Comparison of ENCODE assay signal across 1 cellular context in genomic region chr5:34657550-34657921, GRCh38.
TF ChIP-seq lines count a peak whose summit lies in the region.

No MANE protein-coding gene starts in this region.

TF ChIP-seq in HepG2, 621 proteins besides CTCF, POLR2A, EP300 and RAD21 (continued from another document):
- TF ChIP-seq ZNF143 (CRISPR knock-in tag; IDR thresholded peaks at IDR 0.05) (no peak), ZNF841 (CRISPR knock-in tag; IDR thresholded peaks at IDR 0.05; ENCODE audit: borderline replicate concordance) (no peak), SMAD9 (CRISPR knock-in tag; IDR thresholded peaks at IDR 0.05) (no peak), FOXO1 (CRISPR knock-in tag; IDR thresholded peaks at IDR 0.05) (no peak), HOXA9 (CRISPR knock-in tag; IDR thresholded peaks at IDR 0.05; ENCODE audit: borderline replicate concordance) (no peak), ZNF17 (CRISPR knock-in tag; IDR thresholded peaks at IDR 0.05) (no peak), MBNL3 (CRISPR knock-in tag; conservative IDR thresholded peaks at IDR 0.05) (no peak), PHF8 (CRISPR knock-in tag; IDR thresholded peaks at IDR 0.05) (no peak), ZNF687 (CRISPR knock-in tag; IDR thresholded peaks at IDR 0.05) (peak; percentile 54), PLRG1 (conservative IDR thresholded peaks at IDR 0.05) (no peak), ELF4 (CRISPR knock-in tag; IDR thresholded peaks at IDR 0.05; ENCODE audit: borderline replicate concordance) (no peak), GABPB1 (CRISPR knock-in tag; IDR thresholded peaks at IDR 0.05) (no peak), KAT7 (CRISPR knock-in tag; IDR thresholded peaks at IDR 0.05; ENCODE audit: borderline replicate concordance) (no peak), ZBTB44 (CRISPR knock-in tag; IDR thresholded peaks at IDR 0.05) (no peak), SKI (IDR thresholded peaks at IDR 0.05; ENCODE audit: partially characterized antibody) (no peak), ZNF205 (CRISPR knock-in tag; IDR thresholded peaks at IDR 0.05) (no peak), FIP1L1 (IDR thresholded peaks at IDR 0.05; ENCODE audit: borderline replicate concordance, insufficient read depth, low read depth, low read length) (no peak), CHCHD3 (CRISPR knock-in tag; IDR thresholded peaks at IDR 0.05) (no peak), ZNF337 (CRISPR knock-in tag; IDR thresholded peaks at IDR 0.05; ENCODE audit: borderline replicate concordance, low read depth) (no peak), NR2F2 (IDR thresholded peaks at IDR 0.05; ENCODE audit: borderline replicate concordance, low read depth) (no peak), ZNF570 (CRISPR knock-in tag; IDR thresholded peaks at IDR 0.05; ENCODE audit: borderline replicate concordance) (no peak), ZNF292 (CRISPR knock-in tag; IDR thresholded peaks at IDR 0.05; ENCODE audit: borderline replicate concordance, low read depth) (no peak), GZF1 (CRISPR knock-in tag; IDR thresholded peaks at IDR 0.05) (no peak), KMT2B (CRISPR knock-in tag; IDR thresholded peaks at IDR 0.05) (no peak), LRRFIP1 (CRISPR knock-in tag; conservative IDR thresholded peaks at IDR 0.05) (no peak), POLR2AphosphoS2 (IDR thresholded peaks at IDR 0.05; ENCODE audit: low read depth, low read length) (no peak), ZKSCAN5 (CRISPR knock-in tag; IDR thresholded peaks at IDR 0.05) (0 out of 2 replicates have a peak, but pooled peaks have one; percentile 81), ZNF383 (CRISPR knock-in tag; IDR thresholded peaks at IDR 0.05; ENCODE audit: borderline replicate concordance) (no peak), ZNF792 (CRISPR knock-in tag; IDR thresholded peaks at IDR 0.05) (no peak), JDP2 (CRISPR knock-in tag; IDR thresholded peaks at IDR 0.05; ENCODE audit: borderline replicate concordance) (no peak), ZNF572 (CRISPR knock-in tag; IDR thresholded peaks at IDR 0.05) (no peak), SETDB1 (CRISPR knock-in tag; IDR thresholded peaks at IDR 0.05; ENCODE audit: borderline replicate concordance) (no peak), FOXJ3 (CRISPR knock-in tag; IDR thresholded peaks at IDR 0.05; ENCODE audit: borderline replicate concordance) (no peak), ETS1 (CRISPR knock-in tag; IDR thresholded peaks at IDR 0.05) (no peak), IKZF1 (IDR thresholded peaks at IDR 0.05) (no peak), ZNF773 (CRISPR knock-in tag; IDR thresholded peaks at IDR 0.05; ENCODE audit: borderline replicate concordance) (no peak), KDM3A (CRISPR knock-in tag; IDR thresholded peaks at IDR 0.05; ENCODE audit: low read depth) (no peak), ZBTB20 (CRISPR knock-in tag; IDR thresholded peaks at IDR 0.05; ENCODE audit: borderline replicate concordance, low read depth) (no peak), ARHGAP35 (CRISPR knock-in tag; IDR thresholded peaks at IDR 0.05; ENCODE audit: borderline replicate concordance) (no peak), GPN1 (CRISPR knock-in tag; IDR thresholded peaks at IDR 0.05; ENCODE audit: borderline replicate concordance) (0 out of 2 replicates have a peak, but pooled peaks have one; percentile 45), ZBTB34 (CRISPR knock-in tag; IDR thresholded peaks at IDR 0.05) (no peak), KLF16 (CRISPR knock-in tag; IDR thresholded peaks at IDR 0.05) (0 out of 4 replicates have a peak, but pooled peaks of 1 of the 2 experiments have one; percentile 15), KDM5A (IDR thresholded peaks at IDR 0.05; ENCODE audit: borderline replicate concordance, low read length) (no peak)
TF ChIP-seq in HepG2: peak in this region for 10.
